ENCODE assay signal across 7 cellular contexts in genomic region chr7:67171151-67171550, GRCh38.
DNase-seq lines count a peak whose midpoint lies in the region; ATAC-seq lines count a peak whose summit lies in the region.
"Not testable (repeated sequence)": the region's sequence is repeated elsewhere in the genome, so short reads cannot be mapped to it uniquely, and the experiment has no call there.

No MANE protein-coding gene starts in this region.

- not testable (repeated sequence) for H3K9me3 Mint-ChIP-seq in activated T-cell treated with anti-CD3 and anti-CD28 coated beads, Interleukin-2, amount 50 U/mL, for 72 hours; naive thymus-derived CD4-positive, alpha-beta T cell

- peak overlapping the region; percentile 63 to 80 for H3K4me3 Mint-ChIP-seq in activated T-cell treated with anti-CD3 and anti-CD28 coated beads, Interleukin-2, amount 50 U/mL, for 72 hours
- H3K4me3 Mint-ChIP-seq in naive thymus-derived CD4-positive, alpha-beta T cell, result peak overlapping the region in 6 of 10 donors; percentile 14 to 67 (median 36)

- not testable (repeated sequence) for H3K9me3 ChIP-seq in naive thymus-derived CD4-positive, alpha-beta T cell (ENCODE audit: control insufficient read depth in 2 of 3, low read length in 3 of 3)

- not testable (repeated sequence) for H3K27ac ChIP-seq in naive thymus-derived CD4-positive, alpha-beta T cell (ENCODE audit: low read depth, low read length)

- POLR2A ChIA-PET in naive thymus-derived CD4-positive, alpha-beta T cell (lab: Charles Lee), result not testable (repeated sequence)

- not testable (repeated sequence) for H3K36me3 Mint-ChIP-seq in activated T-cell treated with anti-CD3 and anti-CD28 coated beads, Interleukin-2, amount 50 U/mL, for 72 hours (ENCODE audit: insufficient read depth in 2 of 2); naive thymus-derived CD4-positive, alpha-beta T cell

- not testable (repeated sequence) for H3K27me3 ChIP-seq in naive thymus-derived CD4-positive, alpha-beta T cell (ENCODE audit: control insufficient read depth in 2 of 2, insufficient read depth in 2 of 2, low read length in 2 of 2)

- CTCF ChIA-PET in naive thymus-derived CD4-positive, alpha-beta T cell (lab: Charles Lee), result not testable (repeated sequence)

- H3K27ac Mint-ChIP-seq in activated T-cell treated with anti-CD3 and anti-CD28 coated beads, Interleukin-2, amount 50 U/mL, for 72 hours, result peak overlapping the region; percentile 92
- H3K27ac Mint-ChIP-seq in naive thymus-derived CD4-positive, alpha-beta T cell, result peak overlapping the region in 5 of 9 donors; percentile 40 to 87 (median 60)

- H3K36me3 ChIP-seq in naive thymus-derived CD4-positive, alpha-beta T cell (ENCODE audit: control insufficient read depth in 2 of 3, insufficient read depth in 3 of 3, low read length in 3 of 3), result not testable (repeated sequence)

- H3K4me3 ChIP-seq in naive thymus-derived CD4-positive, alpha-beta T cell (ENCODE audit: low read length), result not testable (repeated sequence)

- intact Hi-C loops in naive thymus-derived CD4-positive, alpha-beta T cell (cut with micrococcal nuclease), result not testable (repeated sequence)

- ATAC-seq in GM18907 (IDR thresholded peaks at IDR 0.05; ENCODE audit: unreplicated experiment) (peak; percentile 85), GM19463 (IDR thresholded peaks at IDR 0.05; ENCODE audit: unreplicated experiment) (peak; percentile 90), GM21723 (IDR thresholded peaks at IDR 0.05; ENCODE audit: unreplicated experiment) (peak; percentile 87), HG02981 (IDR thresholded peaks at IDR 0.05; ENCODE audit: unreplicated experiment) (peak; percentile 43), HG03520 (IDR thresholded peaks at IDR 0.05; ENCODE audit: unreplicated experiment) (peak; percentile 89)
- not testable (repeated sequence) for ATAC-seq in activated T-cell treated with anti-CD3 and anti-CD28 coated beads, Interleukin-2, amount 50 U/mL, for 72 hours (replicated peaks in 1 of 2); naive thymus-derived CD4-positive, alpha-beta T cell

- not testable (repeated sequence) for H3K27me3 Mint-ChIP-seq in activated T-cell treated with anti-CD3 and anti-CD28 coated beads, Interleukin-2, amount 50 U/mL, for 72 hours (ENCODE audit: low read depth); naive thymus-derived CD4-positive, alpha-beta T cell

- DNase-seq in activated T-cell treated with anti-CD3 and anti-CD28 coated beads, Interleukin-2, amount 50 U/mL, for 72 hours; naive thymus-derived CD4-positive, alpha-beta T cell: not testable (repeated sequence)

- peaks cover 23% of the 10 kb centered on the region for H3K4me1 Mint-ChIP-seq in activated T-cell treated with anti-CD3 and anti-CD28 coated beads, Interleukin-2, amount 50 U/mL, for 72 hours (ENCODE audit: low read depth)
- peaks cover 4 to 11% (median 6%) of the 10 kb centered on the region in 7 donors for H3K4me1 Mint-ChIP-seq in naive thymus-derived CD4-positive, alpha-beta T cell

- H3K4me1 ChIP-seq in naive thymus-derived CD4-positive, alpha-beta T cell (ENCODE audit: control insufficient read depth in 2 of 2, insufficient read depth in 2 of 2, low read length in 2 of 2), result not testable (repeated sequence)
